ENCODE assay signal across 17 cellular contexts in genomic region chr20:33791540-33791939, GRCh38.
"Had no signal": no experiment of that assay in that cellular context is flagged by ENCODE, and none has a peak within 500 bp of the region (broad histone marks: within the 10 kb centered on the region; RNA-seq: fewer than 3 reads in every experiment).

No MANE protein-coding gene starts in this region.

- H3K9me3 Mint-ChIP-seq: memory B cell; mesothelial cell of epicardium; naive thymus-derived CD8-positive, alpha-beta T cell; nephron progenitor cell had no signal

- H3K27me3 Mint-ChIP-seq: memory B cell; naive thymus-derived CD8-positive, alpha-beta T cell had no signal

- H3K4me2 ChIP-seq: hepatocyte had no signal

- H3K4me1 ChIP-seq: testis had no signal

- H3K27ac ChIP-seq: coronary artery, esophagus muscularis mucosa, foreskin keratinocyte, gastroesophageal sphincter, hepatocyte, psoas muscle, testis, tibial artery, upper lobe of right lung had no signal

- ATAC-seq: foreskin keratinocyte, gastroesophageal sphincter had no signal

- H3K9me3 ChIP-seq: esophagus muscularis mucosa, gastroesophageal sphincter, heart left ventricle, psoas muscle, stomach, testis, tibial artery, upper lobe of right lung, uterus had no signal

- H3K4me3 Mint-ChIP-seq: memory B cell; mesothelial cell of epicardium; naive thymus-derived CD8-positive, alpha-beta T cell; nephron progenitor cell had no signal

- H3K27me3 ChIP-seq: esophagus muscularis mucosa, gastroesophageal sphincter, heart left ventricle, hepatocyte, stomach, testis, tibial artery, upper lobe of right lung, uterus had no signal

- H3K27ac Mint-ChIP-seq: memory B cell, mesothelial cell of epicardium, nephron progenitor cell had no signal

- H2AFZ ChIP-seq: hepatocyte had no signal

- H3K4me3 ChIP-seq: coronary artery, esophagus muscularis mucosa, gastroesophageal sphincter, heart left ventricle, hepatocyte, lung, psoas muscle, stomach, testis, tibial artery, upper lobe of right lung, uterus had no signal

- H3K36me3 ChIP-seq: upper lobe of right lung, uterus had no signal

- DNase-seq: tibial artery had no signal
